24 cellular contexts compared by ENCODE assay signal in the genomic region with DNA sequence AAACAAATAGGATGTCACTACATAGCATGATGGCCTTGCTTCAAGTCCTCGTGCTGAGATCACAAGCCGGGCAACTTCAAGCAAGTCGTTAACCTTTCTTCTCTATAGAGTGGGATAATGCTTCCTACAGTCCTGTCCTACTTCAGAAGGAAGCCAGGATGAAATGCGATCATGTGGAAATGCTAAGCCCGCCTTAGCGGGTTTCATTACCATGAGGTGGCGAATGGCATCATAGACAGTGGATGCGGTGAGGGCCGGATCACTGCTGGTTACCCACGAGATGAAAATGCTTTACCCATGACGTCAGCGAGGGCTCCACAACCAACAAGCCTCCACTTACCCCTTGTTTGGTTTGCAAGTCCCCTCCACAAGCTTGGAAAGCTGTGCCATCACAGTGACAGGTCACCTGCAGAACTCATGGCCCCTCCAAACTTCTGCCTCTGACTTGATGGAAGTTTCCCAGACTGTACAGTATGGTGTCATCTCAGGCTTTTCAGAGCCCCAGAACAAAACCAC.
"Had no signal": no experiment of that assay in that cellular context is flagged by ENCODE, and none has a peak within 500 bp of the region (broad histone marks: within the 10 kb centered on the region; RNA-seq: fewer than 3 reads in every experiment).

No MANE protein-coding gene starts in this region.

- DNase-seq: central memory CD4-positive, alpha-beta T cell; effector CD8-positive, alpha-beta T cell; endodermal cell; foreskin fibroblast; gastrocnemius medialis; heart left ventricle; left colon; left ventricle myocardium superior; lower lobe of right lung; mucosa of descending colon; naive B cell; nucleus accumbens; ovary; posterior cingulate gyrus; sigmoid colon; stimulated activated CD4-positive, alpha-beta T cell treated with anti-CD3 and anti-CD28 coated beads, Interleukin-2, amount 100 ng/mL, for 24 hours; stimulated activated CD4-positive, alpha-beta T cell treated with anti-CD3 and anti-CD28 coated beads, Interleukin-4, amount 100 ng/mL, for 24 hours; stimulated activated naive CD4-positive, alpha-beta T cell treated with Interleukin-2 at 50 U/mL for 16 hours; stomach; testis; tibial artery had no signal

- H3K9me3 ChIP-seq: gastrocnemius medialis, heart left ventricle, lower lobe of right lung, mucosa of descending colon, ovary, right atrium auricular region, sigmoid colon, stomach, testis, tibial artery had no signal

- H3K27me3 ChIP-seq: gastrocnemius medialis, hepatocyte, ovary, right atrium auricular region, sigmoid colon, stomach, testis, tibial artery had no signal

- H3K79me2 ChIP-seq: hepatocyte had no signal

- H3K27ac ChIP-seq: epithelial cell of prostate, gastrocnemius medialis, heart left ventricle, hepatocyte, lower lobe of right lung, ovary, right atrium auricular region, sigmoid colon, stomach, testis, tibial artery had no signal

- H3K36me3 ChIP-seq: gastrocnemius medialis, heart left ventricle, lower lobe of right lung, ovary, right atrium auricular region, sigmoid colon, stomach, tibial artery had no signal

- H3K4me1 ChIP-seq: gastrocnemius medialis, heart left ventricle, lower lobe of right lung, right atrium auricular region, sigmoid colon, stomach, testis, tibial artery had no signal

- H3K4me3 ChIP-seq: gastrocnemius medialis, heart left ventricle, hepatocyte, lower lobe of right lung, mucosa of descending colon, ovary, right atrium auricular region, sigmoid colon, stomach, testis, tibial artery had no signal

- H2AFZ ChIP-seq: hepatocyte had no signal

- H3K4me2 ChIP-seq: hepatocyte had no signal
